9 cellular contexts compared by ENCODE assay signal in the genomic region with DNA sequence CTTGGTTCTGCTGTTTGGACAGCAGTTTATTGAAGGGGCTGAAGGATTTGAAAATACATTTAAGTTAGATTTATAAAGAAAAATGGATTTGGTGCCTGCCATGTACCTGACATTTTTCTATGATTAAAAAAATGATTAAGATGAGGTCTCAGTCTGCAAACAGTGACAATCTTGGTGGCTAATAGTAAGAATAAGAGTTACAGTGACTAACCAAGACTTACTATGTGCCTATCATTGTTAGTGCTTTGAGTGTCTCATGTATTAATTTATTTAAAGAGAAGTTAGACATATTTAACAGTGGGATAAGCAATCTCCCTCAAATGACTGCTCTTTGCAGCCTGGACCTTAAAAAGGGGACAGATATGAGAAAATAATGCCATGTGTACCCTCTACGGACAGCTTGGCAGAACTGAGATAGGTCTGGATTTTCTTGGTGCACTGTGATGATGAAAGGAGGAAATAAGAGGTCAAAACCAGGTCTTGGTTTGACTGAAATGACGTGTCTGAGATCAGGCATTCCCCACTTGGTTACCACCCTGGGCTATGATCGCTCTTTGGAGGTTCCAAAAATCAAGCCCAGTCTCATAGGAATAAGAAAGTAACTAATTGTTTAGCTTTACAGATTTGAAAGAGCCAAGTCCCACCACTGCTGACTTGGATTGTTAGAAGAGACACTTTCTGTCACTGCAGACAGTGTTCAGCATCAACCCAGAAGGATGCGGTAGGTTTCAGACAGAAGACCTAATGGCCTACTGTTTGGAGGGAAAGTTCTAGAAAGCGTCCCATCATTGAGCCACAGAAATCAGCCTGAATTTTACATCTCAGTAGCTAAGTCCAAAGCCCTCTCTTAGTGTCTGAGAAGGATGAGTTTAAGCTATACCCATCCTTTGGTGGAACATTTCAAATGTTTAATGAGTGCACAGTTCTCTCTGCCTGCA. TPM values are rescaled to one million over a fixed set of nuclear protein-coding genes. Genes with fewer than 3 reads are reported as not detected.
DNase-seq lines count a peak whose midpoint lies in the region; ATAC-seq, FAIRE-seq and TF ChIP-seq lines count a peak whose summit lies in the region.
"Had no signal": no experiment of that assay in that cellular context is flagged by ENCODE, and none has a peak within 500 bp of the region (broad histone marks: within the 10 kb centered on the region; RNA-seq: fewer than 3 reads in every experiment).

No MANE protein-coding gene starts in this region.

- H3K36me3 ChIP-seq in Loucy (ENCODE audit: insufficient read depth, low read length) (no peaks in the 10 kb centered on the region), esophagus squamous epithelium (no peaks in the 10 kb centered on the region)

- H3K27ac ChIP-seq in esophagus squamous epithelium = peak overlapping the region in 3 of 4 donors; percentile 95 to 99 (median 96)
- H3K27ac ChIP-seq in right cardiac atrium (ENCODE audit: low read length) = no peak overlapping the region

- no peak for FAIRE-seq in HTR-8/SVneo (lab: Jason Lieb, UNC)

- no peak overlapping the region for H2AFZ ChIP-seq in Loucy (ENCODE audit: low read length)

- H3K4me1 ChIP-seq in Loucy (ENCODE audit: insufficient read depth, low read length, poor library complexity, severe bottlenecking) (peaks cover 33% of the 10 kb centered on the region), esophagus squamous epithelium (peaks cover 8 to 30% (median 15%) of the 10 kb centered on the region in 3 donors), right cardiac atrium (ENCODE audit: control insufficient read depth, insufficient read depth, low read length) (peaks cover 4% of the 10 kb centered on the region)

- no peaks in the 10 kb centered on the region for H3K27me3 ChIP-seq in Loucy (ENCODE audit: insufficient read depth, low read length, poor library complexity, severe bottlenecking)
- H3K27me3 ChIP-seq in esophagus squamous epithelium = no peaks in the 10 kb centered on the region
- no peaks in the 10 kb centered on the region for H3K27me3 ChIP-seq in right cardiac atrium (ENCODE audit: control insufficient read depth, insufficient read depth)

- intact Hi-C loops in esophagus squamous epithelium (cut with DNase I) (no loop called here), right cardiac atrium (cut with DNase I) (no loop called here)

- H3K9ac ChIP-seq in Loucy (ENCODE audit: low read depth, low read length, poor library complexity, severe bottlenecking) = peak overlapping the region; percentile 88

- peak; percentile 67 for ATAC-seq in GM18499 (IDR thresholded peaks at IDR 0.05; ENCODE audit: insufficient read depth, unreplicated experiment)
- ATAC-seq in GM21576 (IDR thresholded peaks at IDR 0.05; ENCODE audit: unreplicated experiment) = peak; percentile 55
- ATAC-seq in right cardiac atrium = no peak

- TF ChIP-seq POLR2A in esophagus squamous epithelium (IDR thresholded peaks at IDR 0.05) = no peak

- TF ChIP-seq CTCF in Loucy (conservative IDR thresholded peaks at IDR 0.05; ENCODE audit: low read length) (no peak), esophagus squamous epithelium (IDR thresholded peaks at IDR 0.05) (no peak)

- no peaks in the 10 kb centered on the region for H3K9me2 ChIP-seq in Loucy (replicated peaks; ENCODE audit: low read depth, low read length)

- H3K4me3 ChIP-seq in Loucy (ENCODE audit: low read length, poor library complexity, severe bottlenecking) (peak overlapping the region; percentile 93), esophagus squamous epithelium (peak overlapping the region in 1 of 4 donors; percentile 80), right cardiac atrium (ENCODE audit: low read length) (no peak overlapping the region)

- H3K79me2 ChIP-seq in Loucy (ENCODE audit: insufficient read depth, low read length) = peaks cover 65% of the 10 kb centered on the region

- H4K20me1 ChIP-seq in Loucy (ENCODE audit: insufficient read depth, low read length, poor library complexity, severe bottlenecking) = peaks cover 15% of the 10 kb centered on the region

- H3K9me3 ChIP-seq in Loucy (ENCODE audit: insufficient read depth, low read depth, low read length) (peaks cover 2% of the 10 kb centered on the region; the same call in 1 of the 2 replicates), esophagus squamous epithelium (peaks cover 0 to 4% (median 0%) of the 10 kb centered on the region in 3 donors), right cardiac atrium (ENCODE audit: control insufficient read depth, low read length) (no peaks in the 10 kb centered on the region)

- DNase-seq in esophagus squamous epithelium (lab: John Stamatoyannopoulos, UW) (no peak), pons (ENCODE audit: low spot score) (no peak), HTR-8/SVneo (ENCODE audit: insufficient read length, low spot score) (no peak), right cardiac atrium (no peak), C1 segment of cervical spinal cord (lab: John Stamatoyannopoulos, UW) (no peak)

- peak overlapping the region; percentile 99 for H3K4me2 ChIP-seq in Loucy (ENCODE audit: low read depth, low read length, poor library complexity, severe bottlenecking)

- WGBS in esophagus squamous epithelium, 2 donors = 46 to 72% methylated on average over 5 of the region's 5 CpGs
- WGBS in right cardiac atrium = 73% methylated on average over 5 of the region's 5 CpGs

- no peaks in the 10 kb centered on the region; the same call in 1 of the 2 replicates for H3F3A ChIP-seq in Loucy (ENCODE audit: low read depth)

RNA-seq across cellular contexts. Expression of a gene that starts 2.1 kb away (rescaled TPM):
- 10 to 100 TPM; 12.9 to 24.2 (median 18.8) TPM for total RNA-seq in esophagus squamous epithelium
- total RNA-seq in right cardiac atrium = 10 to 100 TPM; 10.4 to 17.2 (median 13.9) TPM
- polyA plus RNA-seq in right cardiac atrium = 9.4 TPM

RNA-seq across cellular contexts. Expression of a gene that starts 18.0 kb away (rescaled TPM):
- under 1 TPM in 1 of 4 donors, not detected in 3; 0.08 TPM for total RNA-seq in esophagus squamous epithelium
- 100 to 1,000 TPM; 232 to 479 (median 284) TPM for total RNA-seq in right cardiac atrium
- 117 TPM for polyA plus RNA-seq in right cardiac atrium
- total RNA-seq: glomerular endothelial cell had no signal

Comparison
In these comparisons a context has a peak if more than half of its experiments do, and no peak if none do; other contexts are left out.
1. ATAC-seq: peak in GM18499 (single experiment) and GM21576 (single experiment); none in right cardiac atrium (0 of 2).
2. RNA of a gene that starts 18.0 kb away (total RNA-seq): 232 to 479 TPM in right cardiac atrium; 0.08 TPM in esophagus squamous epithelium; every median in the first group is over 100 times any median in the second.